ENCODE assay signal across 13 cellular contexts in genomic region chr1:37925316-37925715, GRCh38. TPM values are rescaled to one million over a fixed set of nuclear protein-coding genes. Genes with fewer than 3 reads are reported as not detected.
DNase-seq lines count a peak whose midpoint lies in the region; ATAC-seq, FAIRE-seq and TF ChIP-seq lines count a peak whose summit lies in the region.
"Had no signal": no experiment of that assay in that cellular context is flagged by ENCODE, and none has a peak within 500 bp of the region (broad histone marks: within the 10 kb centered on the region; RNA-seq: fewer than 3 reads in every experiment).

No MANE protein-coding gene starts in this region.

- peak overlapping the region; percentile 88 for H3K27ac Mint-ChIP-seq in T-helper 17 cell
- H3K27ac Mint-ChIP-seq in effector memory CD8-positive, alpha-beta T cell: peak overlapping the region; percentile 36 to 70
- H3K27ac Mint-ChIP-seq in stimulated activated naive B cell treated with anti-CD40 and anti-IgM and Interleukin-4, amounts not matched to agents 10 μg/mL and 1 μg/mL and 100 μg/mL, for 72 hours: peak overlapping the region; percentile 86

- peaks cover 3% of the 10 kb centered on the region for H3K4me1 ChIP-seq in cardiac muscle cell (ENCODE audit: low read depth)
- H3K4me1 ChIP-seq in Peyer's patch: peaks cover 0 to 10% (median 3%) of the 10 kb centered on the region in 4 donors
- H3K4me1 ChIP-seq: pancreas had no signal

- H3K4me3 Mint-ChIP-seq in T-helper 17 cell: peak overlapping the region; percentile 47
- peak overlapping the region; percentile 48 to 56 for H3K4me3 Mint-ChIP-seq in effector memory CD8-positive, alpha-beta T cell
- H3K4me3 Mint-ChIP-seq in stimulated activated naive B cell treated with anti-CD40 and anti-IgM and Interleukin-4, amounts not matched to agents 10 μg/mL and 1 μg/mL and 100 μg/mL, for 72 hours: peak overlapping the region; percentile 60 to 75

- no peak for FAIRE-seq in H54 (lab: Jason Lieb, UNC)
- FAIRE-seq: pancreas had no signal

- peaks cover 35% of the 10 kb centered on the region for H3K4me1 Mint-ChIP-seq in T-helper 17 cell
- peaks cover 30 to 36% of the 10 kb centered on the region in 2 donors for H3K4me1 Mint-ChIP-seq in effector memory CD8-positive, alpha-beta T cell (ENCODE audit: low read depth in 2 of 2)
- H3K4me1 Mint-ChIP-seq in stimulated activated naive B cell treated with anti-CD40 and anti-IgM and Interleukin-4, amounts not matched to agents 10 μg/mL and 1 μg/mL and 100 μg/mL, for 72 hours: peaks cover 38 to 70% of the 10 kb centered on the region in 2 donors

- ATAC-seq in left ventricle myocardium superior: no peak
- ATAC-seq in T-helper 17 cell: no peak
- no peak for ATAC-seq in effector memory CD8-positive, alpha-beta T cell (replicated peaks)
- no peak for ATAC-seq in stimulated activated naive B cell treated with anti-CD40 and anti-IgM and Interleukin-4, amounts not matched to agents 10 μg/mL and 1 μg/mL and 100 μg/mL, for 72 hours (replicated peaks)
- ATAC-seq: Panc1, pancreas had no signal

- intact Hi-C loops in left ventricle myocardium superior (cut with micrococcal nuclease): no loop called here

- peaks cover 2% of the 10 kb centered on the region for H3K36me3 Mint-ChIP-seq in T-helper 17 cell (ENCODE audit: low read depth)
- no peaks in the 10 kb centered on the region for H3K36me3 Mint-ChIP-seq in effector memory CD8-positive, alpha-beta T cell (ENCODE audit: insufficient read depth)
- peaks cover 26 to 36% of the 10 kb centered on the region in 2 donors for H3K36me3 Mint-ChIP-seq in stimulated activated naive B cell treated with anti-CD40 and anti-IgM and Interleukin-4, amounts not matched to agents 10 μg/mL and 1 μg/mL and 100 μg/mL, for 72 hours

- H3K27me3 ChIP-seq in cardiac muscle cell: no peaks in the 10 kb centered on the region
- no peaks in the 10 kb centered on the region for H3K27me3 ChIP-seq in Peyer's patch
- H3K27me3 ChIP-seq: pancreas had no signal

- H3K9me3 Mint-ChIP-seq in effector memory CD8-positive, alpha-beta T cell: no peaks in the 10 kb centered on the region
- no peaks in the 10 kb centered on the region for H3K9me3 Mint-ChIP-seq in stimulated activated naive B cell treated with anti-CD40 and anti-IgM and Interleukin-4, amounts not matched to agents 10 μg/mL and 1 μg/mL and 100 μg/mL, for 72 hours

- H3K36me3 ChIP-seq in cardiac muscle cell (no peaks in the 10 kb centered on the region), Peyer's patch (peaks cover 0 to 2% (median 0%) of the 10 kb centered on the region in 3 donors)
- H3K36me3 ChIP-seq: pancreas had no signal

- TF ChIP-seq CTCF in cardiac muscle cell (IDR thresholded peaks at IDR 0.05; ENCODE audit: low read depth, low read length) (no peak), Peyer's patch (IDR thresholded peaks at IDR 0.05) (no peak)

- H3K9me3 ChIP-seq in cardiac muscle cell (ENCODE audit: low read depth): no peaks in the 10 kb centered on the region
- no peaks in the 10 kb centered on the region for H3K9me3 ChIP-seq in T-helper 17 cell (ENCODE audit: control insufficient read depth, low read length, poor library complexity, severe bottlenecking)
- H3K9me3 ChIP-seq in Peyer's patch: no peaks in the 10 kb centered on the region
- H3K9me3 ChIP-seq: pancreas had no signal

- H3K27me3 Mint-ChIP-seq in T-helper 17 cell: no peaks in the 10 kb centered on the region
- H3K27me3 Mint-ChIP-seq in effector memory CD8-positive, alpha-beta T cell: no peaks in the 10 kb centered on the region
- no peaks in the 10 kb centered on the region for H3K27me3 Mint-ChIP-seq in stimulated activated naive B cell treated with anti-CD40 and anti-IgM and Interleukin-4, amounts not matched to agents 10 μg/mL and 1 μg/mL and 100 μg/mL, for 72 hours

- H3K27ac ChIP-seq in cardiac muscle cell (peak overlapping the region; percentile 0), Peyer's patch (peak overlapping the region in 2 of 4 donors; percentile 16 to 64)
- H3K27ac ChIP-seq: pancreas had no signal

- H3K4me3 ChIP-seq in cardiac muscle cell (no peak overlapping the region), Peyer's patch (no peak overlapping the region)
- H3K4me3 ChIP-seq: pancreas had no signal

- TF ChIP-seq POLR2A in H54 (IDR thresholded peaks at IDR 0.05; ENCODE audit: low read depth, low read length) (no peak), Peyer's patch (IDR thresholded peaks at IDR 0.05) (no peak)

- DNase-seq in cardiac muscle cell (ENCODE audit: low read depth in 1 of 2, low spot score in 1 of 2): no peak
- no peak for DNase-seq in left ventricle myocardium superior
- DNase-seq in T-helper 17 cell: no peak
- DNase-seq in effector memory CD8-positive, alpha-beta T cell: no peak
- DNase-seq in stimulated activated naive B cell treated with anti-CD40 and anti-IgM and Interleukin-4, amounts not matched to agents 10 μg/mL and 1 μg/mL and 100 μg/mL, for 72 hours: no peak
- DNase-seq in H54 (ENCODE audit: insufficient read length, low spot score): no peak
- DNase-seq in stimulated activated CD4-positive, alpha-beta T cell treated with anti-CD3 and anti-CD28 coated beads, Interleukin-1b, Interleukin-23, amount 100 ng/mL, for 48 hours: no peak
- no peak for DNase-seq in Peyer's patch
- DNase-seq: amygdala, cortex of kidney, DMS79 treated with DMSO at 0.1 percent for 48 hours, pancreas had no signal

RNA-seq across cellular contexts. Expression of gene INPP5B, which starts 21.5 kb away (rescaled TPM):
- total RNA-seq in cardiac muscle cell: 14.0 and 18.4 TPM in 2 replicates
- polyA plus RNA-seq in cardiac muscle cell: 9.9 and 14.1 TPM in 2 replicates
- 12.0 TPM for total RNA-seq in left ventricle myocardium superior
- total RNA-seq in T-helper 17 cell: 10 to 100 TPM; 16.7 to 24.5 TPM
- 10 to 100 TPM; 24.7 to 56.9 (median 35.3) TPM for total RNA-seq in Peyer's patch
